In the genomic region with DNA sequence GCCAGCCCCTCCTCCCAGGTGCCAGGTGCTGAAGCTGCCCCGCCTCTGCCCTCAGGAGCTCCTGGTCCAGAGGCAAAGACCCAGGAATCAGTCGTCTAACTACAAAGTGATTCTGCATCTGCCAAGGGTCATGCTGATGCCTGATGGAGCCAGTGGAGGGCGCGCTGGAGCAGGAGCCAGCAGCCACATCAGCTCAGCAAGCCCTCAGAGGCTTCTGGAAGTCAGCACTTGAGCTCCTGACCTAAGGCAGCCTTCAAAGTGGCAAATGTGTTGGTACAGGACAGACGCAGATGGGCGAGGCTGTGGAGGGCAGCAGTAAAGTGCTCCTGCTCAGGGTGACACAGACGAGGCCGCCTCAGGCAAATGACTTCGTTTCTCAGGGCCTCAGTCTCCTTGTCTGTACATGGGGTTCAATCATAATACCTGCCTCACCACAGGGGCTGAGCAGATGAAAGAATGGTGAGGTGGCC, we compare ENCODE assay signal across 8 cellular contexts. TPM values are rescaled to one million over a fixed set of nuclear protein-coding genes. Genes with fewer than 3 reads are reported as not detected.
DNase-seq lines count a peak whose midpoint lies in the region; ATAC-seq and TF ChIP-seq lines count a peak whose summit lies in the region.

No MANE protein-coding gene starts in this region.

- TF ChIP-seq CTCF in heart right ventricle (IDR thresholded peaks at IDR 0.05), result peak in 8 of 9 donors; percentile 11 to 66 (median 48)
- TF ChIP-seq CTCF in foreskin fibroblast (IDR thresholded peaks at IDR 0.05; ENCODE audit: low read depth, low read length), result peak; percentile 85

- 69 to 72% methylated on average over 9 of the region's 9 CpGs for WGBS in heart right ventricle, 2 donors

- peaks cover 3 to 88% (median 27%) of the 10 kb centered on the region in 9 donors for H3K36me3 ChIP-seq in heart right ventricle

- no peaks in the 10 kb centered on the region for H3K27me3 ChIP-seq in heart right ventricle

- DNase-seq in heart right ventricle (no peak), cardiac septum (ENCODE audit: low spot score) (no peak), NCI-H69 (lab: John Stamatoyannopoulos, UW) (peak; percentile 78), activated T-cell treated with anti-CD3 and anti-CD28 coated beads for 4 hours (peak; percentile 7), foreskin fibroblast (peak; percentile 16 to 67)
- peak in 3 of 4 experiments; percentile 9 to 30 (median 29) for DNase-seq in stimulated activated CD4-positive, alpha-beta T cell treated with anti-CD3 and anti-CD28 coated beads, Interleukin-1b, Interleukin-23, amount 100 ng/mL, for 24 hours (ENCODE audit: low read depth in 4 of 4, low spot score in 1 of 4)

- H3K4me1 ChIP-seq in heart right ventricle, result no peaks in the 10 kb centered on the region

- no peak overlapping the region for H3K27ac ChIP-seq in heart right ventricle

- H3K9me3 ChIP-seq in heart right ventricle, result no peaks in the 10 kb centered on the region

- H3K4me3 ChIP-seq in heart right ventricle (no peak overlapping the region), foreskin fibroblast (ENCODE audit: low read depth in 1 of 2, low read length in 2 of 2) (no peak overlapping the region)

- intact Hi-C loops in heart right ventricle (cut with DNase I) (no loop called here), cardiac septum (cut with DNase I) (no loop called here)

- ATAC-seq in heart right ventricle (no peak), GM18867 (IDR thresholded peaks at IDR 0.05; ENCODE audit: unreplicated experiment) (no peak), GM19397 (IDR thresholded peaks at IDR 0.05; ENCODE audit: unreplicated experiment) (no peak)

RNA-seq across cellular contexts. Expression of a gene that starts 10.9 kb away (rescaled TPM):
- 10 to 100 TPM in 1 of 10 donors, 1 to 10 TPM in 9; 5.7 to 11.4 (median 8.2) TPM for total RNA-seq in heart right ventricle
- polyA plus RNA-seq in heart right ventricle, result 10 to 100 TPM in 1 of 2 donors, 1 to 10 TPM in 1; 8.6 to 10.8 TPM
- total RNA-seq in cardiac septum, result 9.1 TPM

RNA-seq across cellular contexts. Expression of a gene that starts 27.0 kb away (rescaled TPM):
- not detected for total RNA-seq in heart right ventricle
- polyA plus RNA-seq in heart right ventricle, result under 1 TPM in 1 of 2 donors, not detected in 1; 0.04 TPM
- not detected for total RNA-seq in cardiac septum

RNA-seq across cellular contexts. Expression of a gene that starts 33.7 kb away (rescaled TPM):
- total RNA-seq in heart right ventricle, result 1 to 10 TPM in 4 of 10 donors, under 1 TPM in 6; 0.19 to 2.5 (median 0.97) TPM
- under 1 TPM; 0.70 to 0.95 TPM for polyA plus RNA-seq in heart right ventricle
- total RNA-seq in cardiac septum, result 0.27 TPM

Comparison
In these comparisons a context has a peak if more than half of its experiments do, and no peak if none do; other contexts are left out.
1. DNase-seq: peak in NCI-H69 (single experiment), activated T-cell treated with anti-CD3 and anti-CD28 coated beads for 4 hours (single experiment), foreskin fibroblast (2 of 2) and stimulated activated CD4-positive, alpha-beta T cell treated with anti-CD3 and anti-CD28 coated beads, Interleukin-1b, Interleukin-23, amount 100 ng/mL, for 24 hours (3 of 4); none in heart right ventricle (0 of 2) and cardiac septum (single experiment).